1 cellular context compared by ENCODE assay signal in genomic region chr2:68468801-68469200, GRCh38.
TF ChIP-seq lines count a peak whose summit lies in the region.

No MANE protein-coding gene starts in this region.

TF ChIP-seq in WTC11, 78 proteins besides CTCF, POLR2A, EP300 and RAD21 (continued from another document):
- TF ChIP-seq ARID4B (CRISPR knock-in tag; IDR thresholded peaks at IDR 0.05; ENCODE audit: borderline replicate concordance) (no peak), SP1 (CRISPR knock-in tag; conservative IDR thresholded peaks at IDR 0.05) (no peak), FOXK1 (CRISPR knock-in tag; IDR thresholded peaks at IDR 0.05) (no peak), JAZF1 (CRISPR knock-in tag; IDR thresholded peaks at IDR 0.05) (no peak), TP53 (CRISPR knock-in tag; IDR thresholded peaks at IDR 0.05) (no peak), ZNF121 (CRISPR knock-in tag; IDR thresholded peaks at IDR 0.05) (no peak), CDX4 (CRISPR knock-in tag; IDR thresholded peaks at IDR 0.05; ENCODE audit: borderline replicate concordance) (no peak), ZNF416 (CRISPR knock-in tag; IDR thresholded peaks at IDR 0.05) (no peak), STAT6 (CRISPR knock-in tag; conservative IDR thresholded peaks at IDR 0.05; ENCODE audit: low read depth) (no peak)
- TF ChIP-seq, protein P1, sequence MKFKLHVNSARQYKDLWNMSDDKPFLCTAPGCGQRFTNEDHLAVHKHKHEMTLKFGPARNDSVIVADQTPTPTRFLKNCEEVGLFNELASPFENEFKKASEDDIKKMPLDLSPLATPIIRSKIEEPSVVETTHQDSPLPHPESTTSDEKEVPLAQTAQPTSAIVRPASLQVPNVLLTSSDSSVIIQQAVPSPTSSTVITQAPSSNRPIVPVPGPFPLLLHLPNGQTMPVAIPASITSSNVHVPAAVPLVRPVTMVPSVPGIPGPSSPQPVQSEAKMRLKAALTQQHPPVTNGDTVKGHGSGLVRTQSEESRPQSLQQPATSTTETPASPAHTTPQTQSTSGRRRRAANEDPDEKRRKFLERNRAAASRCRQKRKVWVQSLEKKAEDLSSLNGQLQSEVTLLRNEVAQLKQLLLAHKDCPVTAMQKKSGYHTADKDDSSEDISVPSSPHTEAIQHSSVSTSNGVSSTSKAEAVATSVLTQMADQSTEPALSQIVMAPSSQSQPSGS (CRISPR knock-in tag; IDR thresholded peaks at IDR 0.05; ENCODE audit: borderline replicate concordance, low read depth), result no peak
- TF ChIP-seq, protein P2, sequence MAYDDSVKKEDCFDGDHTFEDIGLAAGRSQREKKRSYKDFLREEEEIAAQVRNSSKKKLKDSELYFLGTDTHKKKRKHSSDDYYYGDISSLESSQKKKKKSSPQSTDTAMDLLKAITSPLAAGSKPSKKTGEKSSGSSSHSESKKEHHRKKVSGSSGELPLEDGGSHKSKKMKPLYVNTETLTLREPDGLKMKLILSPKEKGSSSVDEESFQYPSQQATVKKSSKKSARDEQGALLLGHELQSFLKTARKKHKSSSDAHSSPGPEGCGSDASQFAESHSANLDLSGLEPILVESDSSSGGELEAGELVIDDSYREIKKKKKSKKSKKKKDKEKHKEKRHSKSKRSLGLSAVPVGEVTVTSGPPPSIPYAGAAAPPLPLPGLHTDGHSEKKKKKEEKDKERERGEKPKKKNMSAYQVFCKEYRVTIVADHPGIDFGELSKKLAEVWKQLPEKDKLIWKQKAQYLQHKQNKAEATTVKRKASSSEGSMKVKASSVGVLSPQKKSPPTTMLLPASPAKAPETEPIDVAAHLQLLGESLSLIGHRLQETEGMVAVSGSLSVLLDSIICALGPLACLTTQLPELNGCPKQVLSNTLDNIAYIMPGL (CRISPR knock-in tag; IDR thresholded peaks at IDR 0.05), result no peak
- TF ChIP-seq, protein P3, sequence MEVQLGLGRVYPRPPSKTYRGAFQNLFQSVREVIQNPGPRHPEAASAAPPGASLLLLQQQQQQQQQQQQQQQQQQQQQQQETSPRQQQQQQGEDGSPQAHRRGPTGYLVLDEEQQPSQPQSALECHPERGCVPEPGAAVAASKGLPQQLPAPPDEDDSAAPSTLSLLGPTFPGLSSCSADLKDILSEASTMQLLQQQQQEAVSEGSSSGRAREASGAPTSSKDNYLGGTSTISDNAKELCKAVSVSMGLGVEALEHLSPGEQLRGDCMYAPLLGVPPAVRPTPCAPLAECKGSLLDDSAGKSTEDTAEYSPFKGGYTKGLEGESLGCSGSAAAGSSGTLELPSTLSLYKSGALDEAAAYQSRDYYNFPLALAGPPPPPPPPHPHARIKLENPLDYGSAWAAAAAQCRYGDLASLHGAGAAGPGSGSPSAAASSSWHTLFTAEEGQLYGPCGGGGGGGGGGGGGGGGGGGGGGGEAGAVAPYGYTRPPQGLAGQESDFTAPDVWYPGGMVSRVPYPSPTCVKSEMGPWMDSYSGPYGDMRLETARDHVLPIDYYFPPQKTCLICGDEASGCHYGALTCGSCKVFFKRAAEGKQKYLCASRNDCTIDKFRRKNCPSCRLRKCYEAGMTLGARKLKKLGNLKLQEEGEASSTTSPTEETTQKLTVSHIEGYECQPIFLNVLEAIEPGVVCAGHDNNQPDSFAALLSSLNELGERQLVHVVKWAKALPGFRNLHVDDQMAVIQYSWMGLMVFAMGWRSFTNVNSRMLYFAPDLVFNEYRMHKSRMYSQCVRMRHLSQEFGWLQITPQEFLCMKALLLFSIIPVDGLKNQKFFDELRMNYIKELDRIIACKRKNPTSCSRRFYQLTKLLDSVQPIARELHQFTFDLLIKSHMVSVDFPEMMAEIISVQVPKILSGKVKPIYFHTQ (CRISPR knock-in tag; IDR thresholded peaks at IDR 0.05), result no peak
